In genomic region chr9:80072406-80072805, GRCh38 we compare ENCODE assay signal across 24 cellular contexts.
"Had no signal": no experiment of that assay in that cellular context is flagged by ENCODE, and none has a peak within 500 bp of the region (broad histone marks: within the 10 kb centered on the region; RNA-seq: fewer than 3 reads in every experiment).

No MANE protein-coding gene starts in this region.

- H3K27me3 Mint-ChIP-seq: activated CD4-positive, alpha-beta memory T cell treated with anti-CD3 and anti-CD28 coated beads, Interleukin-2, amount 10 ng/mL, durations not matched to agents 7 days and 5 days; central memory CD8-positive, alpha-beta T cell had no signal

- DNase-seq: activated CD4-positive, alpha-beta memory T cell treated with anti-CD3 and anti-CD28 coated beads, Interleukin-2, amount 10 ng/mL, durations not matched to agents 7 days and 5 days; activated CD4-positive, alpha-beta T cell treated with anti-CD3 and anti-CD28 coated beads, Interleukin-2, amount 50 U/mL, for 1 hour; activated CD4-positive, CD25-positive, alpha-beta regulatory T cell; activated gamma-delta T cell; activated naive CD4-positive, alpha-beta T cell treated with anti-CD3 and anti-CD28 coated beads for 36 hours; activated T-cell treated with anti-CD3 and anti-CD28 coated beads for 4 hours; activated T-cell treated with anti-CD3 and anti-CD28 coated beads, Interleukin-2, amount 50 U/mL, for 48 hours; Karpas-422; MM.1S; NCI-H1694; NCI-H2029 treated with DMSO at 0.1 percent for 48 hours; NCI-H226; NCI-H510A; NCI-H526 treated with DMSO at 0.1 percent for 48 hours; OCI-M1; RPMI8226; T-cell; T-helper 2 cell; T1000 had no signal

- H3K36me3 Mint-ChIP-seq: activated naive CD8-positive, alpha-beta T cell; brain; T-cell had no signal

- H3K27ac ChIP-seq: SK-N-MC had no signal

- H3K4me1 Mint-ChIP-seq: activated CD4-positive, alpha-beta memory T cell treated with anti-CD3 and anti-CD28 coated beads, Interleukin-2, amount 10 ng/mL, durations not matched to agents 7 days and 5 days; activated T-helper 17 cell treated with anti-CD3 and anti-CD28 coated beads, Interleukin-2, amount 50 U/mL, for 72 hours; central memory CD8-positive, alpha-beta T cell had no signal

- H3K27ac Mint-ChIP-seq: activated CD4-positive, alpha-beta memory T cell treated with anti-CD3 and anti-CD28 coated beads, Interleukin-2, amount 10 ng/mL, durations not matched to agents 7 days and 5 days; activated naive CD4-positive, alpha-beta T cell treated with anti-CD3 and anti-CD28 coated beads for 36 hours; activated naive CD8-positive, alpha-beta T cell; activated T-helper 17 cell treated with anti-CD3 and anti-CD28 coated beads, Interleukin-2, amount 50 U/mL, for 72 hours; T-cell had no signal

- H3K9me3 Mint-ChIP-seq: activated CD4-positive, alpha-beta memory T cell treated with anti-CD3 and anti-CD28 coated beads, Interleukin-2, amount 10 ng/mL, durations not matched to agents 7 days and 5 days; activated naive CD4-positive, alpha-beta T cell treated with anti-CD3 and anti-CD28 coated beads for 36 hours; central memory CD8-positive, alpha-beta T cell; T-cell had no signal

- H3K4me3 Mint-ChIP-seq: activated CD4-positive, alpha-beta memory T cell treated with anti-CD3 and anti-CD28 coated beads, Interleukin-2, amount 10 ng/mL, durations not matched to agents 7 days and 5 days; activated naive CD4-positive, alpha-beta T cell treated with anti-CD3 and anti-CD28 coated beads for 36 hours; activated naive CD8-positive, alpha-beta T cell; activated T-helper 17 cell treated with anti-CD3 and anti-CD28 coated beads, Interleukin-2, amount 50 U/mL, for 72 hours; central memory CD8-positive, alpha-beta T cell; T-cell had no signal
